Comparison of ENCODE assay signal across 15 cellular contexts in the genomic region with DNA sequence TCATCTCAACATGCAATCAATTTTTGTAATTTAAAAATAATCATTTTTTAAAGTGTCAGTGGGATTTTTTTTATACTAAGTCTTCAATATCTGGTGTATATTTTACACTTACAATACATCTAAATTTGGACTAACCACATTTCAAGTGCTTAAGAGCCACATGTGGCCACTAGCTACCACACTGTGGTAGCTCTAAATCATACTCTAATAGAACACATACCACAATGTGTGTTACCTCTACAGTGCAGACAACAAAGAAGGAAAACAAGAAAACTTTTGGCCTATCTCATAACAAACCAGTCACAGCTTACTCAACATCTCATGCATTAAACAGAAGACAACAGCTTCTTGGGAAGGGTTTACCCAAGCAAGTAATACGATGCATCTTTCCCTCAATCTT. TPM values are rescaled to one million over a fixed set of nuclear protein-coding genes. Genes with fewer than 3 reads are reported as not detected.
A peak's percentile ranks its signal among the peaks of the same experiment; 100 is the strongest.
DNase-seq lines count a peak whose midpoint lies in the region; ATAC-seq, FAIRE-seq and TF ChIP-seq lines count a peak whose summit lies in the region.
"Had no signal": no experiment of that assay in that cellular context is flagged by ENCODE, and none has a peak within 500 bp of the region (broad histone marks: within the 10 kb centered on the region; RNA-seq: fewer than 3 reads in every experiment).

No MANE protein-coding gene starts in this region.

- H3K4me3 ChIP-seq in HepG2 (replicated peaks in 1 of 3; ENCODE audit: insufficient read depth in 1 of 3, low read depth in 2 of 3, low read length in 3 of 3) = no peak overlapping the region
- H3K4me3 ChIP-seq: neural progenitor cell had no signal

- H3K27ac Mint-ChIP-seq in CD14-positive monocyte = no peak overlapping the region
- H3K27ac Mint-ChIP-seq: neural progenitor cell had no signal

- no peak overlapping the region for H3K4me3 Mint-ChIP-seq in CD14-positive monocyte
- H3K4me3 Mint-ChIP-seq: neural progenitor cell had no signal

- TF ChIP-seq RAD21 in HepG2 (CRISPR knock-in tag; IDR thresholded peaks at IDR 0.05) = no peak

- H3K4me1 Mint-ChIP-seq in CD14-positive monocyte = peaks cover 2% of the 10 kb centered on the region
- H3K4me1 Mint-ChIP-seq: neural progenitor cell had no signal

- FAIRE-seq in A204.1 (lab: Jason Lieb, UNC) (peak; percentile 65), HepG2 (lab: Jason Lieb, UNC) (no peak)
- FAIRE-seq: bronchial epithelial cell, H54 had no signal

- peaks cover 13% of the 10 kb centered on the region for H3K4me1 ChIP-seq in HepG2 (ENCODE audit: insufficient read depth, low read length)
- H3K4me1 ChIP-seq: neural progenitor cell had no signal

- no peaks in the 10 kb centered on the region for H3K27me3 ChIP-seq in HepG2 (ENCODE audit: control insufficient read depth in 1 of 2, insufficient read depth in 2 of 2, low read length in 2 of 2)
- H3K27me3 ChIP-seq: neural progenitor cell had no signal

- no peak for TF ChIP-seq CTCF in CD14-positive monocyte (IDR thresholded peaks at IDR 0.05)
- TF ChIP-seq CTCF in HepG2 (CRISPR knock-in tag; IDR thresholded peaks at IDR 0.05) = no peak

- peaks cover 10 to 26% (median 20%) of the 10 kb centered on the region in 7 donors for H3K9me3 Mint-ChIP-seq in CD14-positive monocyte

- POLR2A ChIA-PET in HepG2 (lab: Yijun Ruan, JAX) = no interaction called here

- H3K27me3 Mint-ChIP-seq in CD14-positive monocyte (ENCODE audit: low read depth in 3 of 3) = no peaks in the 10 kb centered on the region

- H3K4me2 ChIP-seq in HepG2 (ENCODE audit: low read depth, low read length) = no peak overlapping the region
- H3K4me2 ChIP-seq: neural progenitor cell had no signal

- peaks cover 28 to 33% of the 10 kb centered on the region in 2 donors for H3K36me3 Mint-ChIP-seq in CD14-positive monocyte

- H3K79me2 ChIP-seq in HepG2 (ENCODE audit: insufficient read depth, low read length) = peaks cover 29% of the 10 kb centered on the region

- 93% methylated on average over 1 of the region's 1 CpG for WGBS in HepG2 (ENCODE audit: low lambda C conversion rate)

- peaks cover 8 to 27% of the 10 kb centered on the region in 2 experiments; a peak in 3 of 5 replicates for H3K36me3 ChIP-seq in HepG2 (replicated peaks in 1 of 2; ENCODE audit: control insufficient read depth in 1 of 2, insufficient read depth in 2 of 2, low read length in 2 of 2)

- peaks cover 26% of the 10 kb centered on the region for H3K9me3 ChIP-seq in HepG2 (ENCODE audit: low read length)

- TF ChIP-seq POLR2A in HepG2 (IDR thresholded peaks at IDR 0.05; ENCODE audit: insufficient read depth in 1 of 2, low read depth in 2 of 2, low read length in 2 of 2) = no peak

- ATAC-seq in GM18861 (IDR thresholded peaks at IDR 0.05; ENCODE audit: unreplicated experiment) = peak; percentile 41
- peak; percentile 55 for ATAC-seq in HG02610 (IDR thresholded peaks at IDR 0.05; ENCODE audit: unreplicated experiment)
- ATAC-seq in HG03521 (IDR thresholded peaks at IDR 0.05; ENCODE audit: unreplicated experiment) = peak; percentile 44
- ATAC-seq in HepG2 = no peak
- ATAC-seq: left ventricle myocardium superior, PC-3 had no signal

- H2AFZ ChIP-seq in HepG2 (ENCODE audit: low read length) = no peak overlapping the region
- H2AFZ ChIP-seq: neural progenitor cell had no signal

- intact Hi-C loops in CD14-positive monocyte (cut with micrococcal nuclease) = no loop called here
- intact Hi-C loops in HepG2 (cut with micrococcal nuclease; ENCODE audit: unreplicated experiment) = no loop called here

- H3K27ac ChIP-seq in HepG2 (ENCODE audit: extremely low read length, insufficient read depth, low read length) = no peak overlapping the region
- H3K27ac ChIP-seq: neural progenitor cell had no signal

- DNase-seq in CD14-positive monocyte (ENCODE audit: low spot score) (no peak), HepG2 (ENCODE audit: low spot score) (no peak), DMS153 treated with DMSO at 0.1 percent for 48 hours (lab: John Stamatoyannopoulos, UW; ENCODE audit: unreplicated experiment) (no peak), activated gamma-delta T cell (lab: John Stamatoyannopoulos, UW) (no peak)
- DNase-seq: activated effector memory CD4-positive, alpha-beta T cell treated with Interleukin-2 at 50 U/mL for 16 hours; left ventricle myocardium superior; MM.1S; PC-3 had no signal

- CTCF ChIA-PET in HepG2 (lab: Yijun Ruan, JAX; ENCODE audit: low intra/inter-chr PET ratio, low total read pairs) = no interaction called here

- BruUV-seq in HepG2 (replicated peaks; lab: Mats Ljungman, UMichigan) = no TSS peak

- no peak overlapping the region for H3K9ac ChIP-seq in HepG2 (ENCODE audit: insufficient read depth, low read depth, low read length)
- H3K9ac ChIP-seq: neural progenitor cell had no signal

- 0 out of 2 replicates have a peak, but pooled peaks cover 3% of the 10 kb centered on the region for H4K20me1 ChIP-seq in HepG2 (ENCODE audit: insufficient read depth, low read length)

- in situ Hi-C loops in HepG2 (cut with HindIII; ENCODE audit: extremely low pct_ligation_motif_present, low pct_unique_long_range_greater_than_20kb) = no loop called here

- TF ChIP-seq EP300 in HepG2 (IDR thresholded peaks at IDR 0.05; ENCODE audit: low read depth in 2 of 2, low read length in 2 of 2) (no peak), HepG2 (CRISPR knock-in tag; IDR thresholded peaks at IDR 0.05; ENCODE audit: borderline replicate concordance) (no peak)

TF ChIP-seq in HepG2, 621 proteins besides CTCF, POLR2A, EP300 and RAD21 (continues in another document):
- no peak for TF ChIP-seq REL (CRISPR knock-in tag; conservative IDR thresholded peaks at IDR 0.05)

RNA-seq across cellular contexts. Expression of a gene that starts 24.5 kb away (rescaled TPM):
- 10 to 100 TPM in 1 of 2 donors, 1 to 10 TPM in 1; 9.9 to 13.2 TPM for polyA plus RNA-seq in CD14-positive monocyte
- 12.1 and 12.2 TPM in 2 replicates for total RNA-seq in HepG2 (2016; rRNA removed; fragmentation: Illumina TruSeq; extraction: Trizol)
- 21.1 and 21.8 TPM in 2 replicates for total RNA-seq in HepG2 (2016; cell fraction: cytosol; rRNA removed; fragmentation: Illumina TruSeq; extraction: Trizol; ENCODE audit: low read depth)
- 10.0 and 12.5 TPM in 2 replicates for total RNA-seq in HepG2 (2016; cell fraction: insoluble cytoplasmic fraction; rRNA removed; fragmentation: Illumina TruSeq; extraction: Trizol)
- total RNA-seq in HepG2 (2016; cell fraction: membrane; rRNA removed; fragmentation: Illumina TruSeq; extraction: Trizol) = 15.9 and 20.3 TPM in 2 replicates
- total RNA-seq in HepG2 (2016; cell fraction: nucleus; rRNA removed; fragmentation: Illumina TruSeq; extraction: Trizol) = 23.1 and 23.2 TPM in 2 replicates
- 9.7 and 12.7 TPM in 2 replicates for polyA plus RNA-seq in HepG2 (2011; rRNA removed)
- 6.0 and 6.5 TPM in 2 replicates for polyA plus RNA-seq in HepG2 (2011; cell fraction: cytosol; rRNA removed)
- polyA plus RNA-seq in HepG2 (2011; cell fraction: nucleus; rRNA removed) = 19.3 and 20.3 TPM in 2 replicates
- polyA plus RNA-seq in HepG2 (2012) = 6.3 and 11.8 TPM in 2 replicates
- polyA plus RNA-seq in HepG2 (2016; cell fraction: cytosol; fragmentation: Illumina TruSeq; extraction: Trizol; ENCODE audit: low read depth) = 4.7 and 5.8 TPM in 2 replicates
- polyA plus RNA-seq in HepG2 (2016; cell fraction: insoluble cytoplasmic fraction; fragmentation: Illumina TruSeq; extraction: Trizol; ENCODE audit: low read depth) = 9.0 and 11.6 TPM in 2 replicates
- 9.3 and 11.1 TPM in 2 replicates for polyA plus RNA-seq in HepG2 (2016; cell fraction: membrane; fragmentation: Illumina TruSeq; extraction: Trizol; ENCODE audit: low read depth)
- polyA plus RNA-seq in HepG2 (2016; cell fraction: nucleus; fragmentation: Illumina TruSeq; extraction: Trizol; ENCODE audit: insufficient read depth, low read depth) = 10.0 and 12.3 TPM in 2 replicates
- 19.2 and 24.1 TPM in 2 replicates for polyA minus RNA-seq in HepG2 (2011; rRNA and poly(A)+ RNA removed; ENCODE audit: low replicate concordance)
- 6.9 and 7.9 TPM in 2 replicates for polyA minus RNA-seq in HepG2 (2011; cell fraction: cytosol; rRNA and poly(A)+ RNA removed)
- polyA minus RNA-seq in HepG2 (2011; cell fraction: nucleus; rRNA and poly(A)+ RNA removed) = 106 and 144 TPM in 2 replicates

RNA-seq across cellular contexts. Expression of a gene that starts 24.6 kb away (rescaled TPM):
- polyA plus RNA-seq in CD14-positive monocyte (under 1 TPM in 1 of 2 donors, not detected in 1; 0.36 TPM), HepG2 (2011; rRNA removed) (not detected in 2 replicates)
- total RNA-seq in HepG2 (2016; rRNA removed; fragmentation: Illumina TruSeq; extraction: Trizol) = not detected in 2 replicates
- total RNA-seq in HepG2 (2016; cell fraction: cytosol; rRNA removed; fragmentation: Illumina TruSeq; extraction: Trizol; ENCODE audit: low read depth) = not detected in 2 replicates
- total RNA-seq in HepG2 (2016; cell fraction: insoluble cytoplasmic fraction; rRNA removed; fragmentation: Illumina TruSeq; extraction: Trizol) = not detected in 2 replicates
- 0.17 TPM in 1 of 2 replicates, not detected in the other for total RNA-seq in HepG2 (2016; cell fraction: membrane; rRNA removed; fragmentation: Illumina TruSeq; extraction: Trizol)
- not detected in 2 replicates for total RNA-seq in HepG2 (2016; cell fraction: nucleus; rRNA removed; fragmentation: Illumina TruSeq; extraction: Trizol)
- not detected in 2 replicates for polyA plus RNA-seq in HepG2 (2011; cell fraction: cytosol; rRNA removed)
- polyA plus RNA-seq in HepG2 (2011; cell fraction: nucleus; rRNA removed) = not detected in 2 replicates
- polyA plus RNA-seq in HepG2 (2012) = 0.53 and 0.59 TPM in 2 replicates
- not detected in 2 replicates for polyA plus RNA-seq in HepG2 (2016; cell fraction: cytosol; fragmentation: Illumina TruSeq; extraction: Trizol; ENCODE audit: low read depth)
- polyA plus RNA-seq in HepG2 (2016; cell fraction: insoluble cytoplasmic fraction; fragmentation: Illumina TruSeq; extraction: Trizol; ENCODE audit: low read depth) = not detected in 2 replicates
- polyA plus RNA-seq in HepG2 (2016; cell fraction: membrane; fragmentation: Illumina TruSeq; extraction: Trizol; ENCODE audit: low read depth) = 0.11 TPM in 1 of 2 replicates, not detected in the other
- polyA plus RNA-seq in HepG2 (2016; cell fraction: nucleus; fragmentation: Illumina TruSeq; extraction: Trizol; ENCODE audit: insufficient read depth, low read depth) = not detected in 2 replicates
- polyA minus RNA-seq in HepG2 (2011; rRNA and poly(A)+ RNA removed; ENCODE audit: low replicate concordance) = 2.1 TPM in 1 of 2 replicates, not detected in the other
- polyA minus RNA-seq in HepG2 (2011; cell fraction: cytosol; rRNA and poly(A)+ RNA removed) = not detected in 2 replicates
- not detected in 2 replicates for polyA minus RNA-seq in HepG2 (2011; cell fraction: nucleus; rRNA and poly(A)+ RNA removed)
